Comparison of ENCODE assay signal across 35 cellular contexts in genomic region chr20:37445041-37445440, GRCh38.
A peak's percentile ranks its signal among the peaks of the same experiment; 100 is the strongest.
DNase-seq lines count a peak whose midpoint lies in the region; ATAC-seq and TF ChIP-seq lines count a peak whose summit lies in the region.
"Had no signal": no experiment of that assay in that cellular context is flagged by ENCODE, and none has a peak within 500 bp of the region (broad histone marks: within the 10 kb centered on the region; RNA-seq: fewer than 3 reads in every experiment).

No MANE protein-coding gene starts in this region.

- no peaks in the 10 kb centered on the region for H3K79me2 ChIP-seq in osteoblast (ENCODE audit: insufficient read depth, low read length)

- no peaks in the 10 kb centered on the region for H3K4me1 Mint-ChIP-seq in activated CD4-positive, alpha-beta memory T cell treated with anti-CD3 and anti-CD28 coated beads for 36 hours (ENCODE audit: low read depth)
- H3K4me1 Mint-ChIP-seq: B cell; CD14-positive monocyte; CD4-positive, alpha-beta memory T cell; CD8-positive, alpha-beta memory T cell had no signal

- CTCF ChIA-PET in activated CD4-positive, alpha-beta memory T cell treated with anti-CD3 and anti-CD28 coated beads for 36 hours (lab: Charles Lee), result no interaction called here

- H3K27me3 ChIP-seq in RWPE2 (ENCODE audit: insufficient read depth, poor library complexity, severe bottlenecking) (no peaks in the 10 kb centered on the region), upper lobe of right lung (no peaks in the 10 kb centered on the region), osteoblast (ENCODE audit: insufficient read depth, low read length) (peaks cover 5% of the 10 kb centered on the region)
- H3K27me3 ChIP-seq: BE2C; BLaER1; BLaER1 treated with 17β-estradiol and CSF1 and Interleukin-3, amounts not matched to agents 10 nM and 100 nM had no signal

- no peak for TF ChIP-seq CTCF in RWPE2 (IDR thresholded peaks at IDR 0.05; ENCODE audit: poor library complexity, severe bottlenecking)
- no peak for TF ChIP-seq CTCF in upper lobe of right lung (IDR thresholded peaks at IDR 0.05)
- TF ChIP-seq CTCF in osteoblast (IDR thresholded peaks at IDR 0.05; ENCODE audit: extremely low read depth, low read depth, low read length), result no peak
- no peak for TF ChIP-seq CTCF in GM13977 (IDR thresholded peaks at IDR 0.05; ENCODE audit: extremely low read depth, insufficient read depth, missing control alignments)

- no peak overlapping the region for H3K4me2 ChIP-seq in osteoblast (ENCODE audit: insufficient read depth, low read length)
- H3K4me2 ChIP-seq: A549; BLaER1; BLaER1 treated with 17β-estradiol and CSF1 and Interleukin-3, amounts not matched to agents 10 nM and 100 nM had no signal

- no peak overlapping the region for H3K4me3 Mint-ChIP-seq in activated CD4-positive, alpha-beta memory T cell treated with anti-CD3 and anti-CD28 coated beads for 36 hours
- H3K4me3 Mint-ChIP-seq: B cell; CD14-positive monocyte; CD4-positive, alpha-beta memory T cell; CD4-positive, alpha-beta T cell; CD4-positive, CD25-positive, alpha-beta regulatory T cell; CD8-positive, alpha-beta memory T cell; CD8-positive, alpha-beta T cell had no signal

- H3K36me3 Mint-ChIP-seq in activated CD4-positive, alpha-beta memory T cell treated with anti-CD3 and anti-CD28 coated beads for 36 hours, result no peaks in the 10 kb centered on the region
- H3K36me3 Mint-ChIP-seq: CD14-positive monocyte; CD4-positive, alpha-beta memory T cell; CD4-positive, CD25-positive, alpha-beta regulatory T cell; CD8-positive, alpha-beta T cell had no signal

- in situ Hi-C loops in GM13977 (cut with MboI; ENCODE audit: low pct_unique_long_range_greater_than_20kb, low sequenced_read_pairs, unreplicated experiment), result no loop called here

- no peak overlapping the region for H2AFZ ChIP-seq in osteoblast (ENCODE audit: low read length)

- H3K36me3 ChIP-seq in RWPE2 (ENCODE audit: low read depth) (no peaks in the 10 kb centered on the region), upper lobe of right lung (no peaks in the 10 kb centered on the region), osteoblast (ENCODE audit: insufficient read depth, low read length) (no peaks in the 10 kb centered on the region)
- H3K36me3 ChIP-seq: BE2C; BLaER1; BLaER1 treated with 17β-estradiol and CSF1 and Interleukin-3, amounts not matched to agents 10 nM and 100 nM had no signal

- H3K9me3 ChIP-seq in RWPE2 (ENCODE audit: severe bottlenecking) (no peaks in the 10 kb centered on the region), upper lobe of right lung (no peaks in the 10 kb centered on the region), osteoblast (ENCODE audit: low read depth, low read length) (no peaks in the 10 kb centered on the region)
- H3K9me3 ChIP-seq: A549; BE2C; BLaER1; BLaER1 treated with 17β-estradiol and CSF1 and Interleukin-3, amounts not matched to agents 10 nM and 100 nM; Caco-2 had no signal

- H3K9me3 Mint-ChIP-seq in activated CD4-positive, alpha-beta memory T cell treated with anti-CD3 and anti-CD28 coated beads for 36 hours, result no peaks in the 10 kb centered on the region
- H3K9me3 Mint-ChIP-seq: CD14-positive monocyte; CD4-positive, alpha-beta memory T cell; CD4-positive, alpha-beta T cell; CD8-positive, alpha-beta memory T cell; CD8-positive, alpha-beta T cell had no signal

- no peaks in the 10 kb centered on the region for H4K20me1 ChIP-seq in osteoblast (ENCODE audit: insufficient read depth, low read length)
- H4K20me1 ChIP-seq: BLaER1; BLaER1 treated with 17β-estradiol and CSF1 and Interleukin-3, amounts not matched to agents 10 nM and 100 nM had no signal

- H3K27ac Mint-ChIP-seq in activated CD4-positive, alpha-beta memory T cell treated with anti-CD3 and anti-CD28 coated beads for 36 hours, result no peak overlapping the region
- H3K27ac Mint-ChIP-seq: B cell; CD14-positive monocyte; CD4-positive, alpha-beta memory T cell; CD4-positive, alpha-beta T cell; CD4-positive, CD25-positive, alpha-beta regulatory T cell; CD8-positive, alpha-beta memory T cell; CD8-positive, alpha-beta T cell had no signal

- POLR2A ChIA-PET in activated CD4-positive, alpha-beta memory T cell treated with anti-CD3 and anti-CD28 coated beads for 36 hours (lab: Charles Lee), result no interaction called here

- H3K27me3 Mint-ChIP-seq in activated CD4-positive, alpha-beta memory T cell treated with anti-CD3 and anti-CD28 coated beads for 36 hours, result no peaks in the 10 kb centered on the region
- H3K27me3 Mint-ChIP-seq: CD4-positive, alpha-beta T cell; CD4-positive, CD25-positive, alpha-beta regulatory T cell had no signal

- H3K4me1 ChIP-seq in RWPE2 (ENCODE audit: insufficient read depth, poor library complexity, severe bottlenecking), result no peaks in the 10 kb centered on the region
- no peaks in the 10 kb centered on the region for H3K4me1 ChIP-seq in upper lobe of right lung
- no peaks in the 10 kb centered on the region for H3K4me1 ChIP-seq in osteoblast (ENCODE audit: insufficient read depth, low read length)
- H3K4me1 ChIP-seq: A549, BE2C, Caco-2 had no signal

- DNase-seq in RWPE2 (ENCODE audit: low spot score), result peak; percentile 70
- DNase-seq in islet precursor cell, result peak; percentile 26
- peak; percentile 82 for DNase-seq in mesenteric fat pad (ENCODE audit: low spot score)
- peak; percentile 34 for DNase-seq in upper lobe of right lung
- DNase-seq in osteoblast (ENCODE audit: insufficient read length, low spot score, missing footprints), result no peak
- DNase-seq in GM13977 (ENCODE audit: low spot score), result no peak
- DNase-seq in activated CD4-positive, alpha-beta memory T cell treated with anti-CD3 and anti-CD28 coated beads for 36 hours, result no peak
- DNase-seq: 8988T; ACHN; AML-193; BE2C; C1 segment of cervical spinal cord; Caco-2; Calu3; CD4-positive, alpha-beta memory T cell; CD4-positive, alpha-beta T cell; CD4-positive, CD25-positive, alpha-beta regulatory T cell; CD8-positive, alpha-beta memory T cell; CD8-positive, alpha-beta T cell; COR-L47; DMS 273 treated with DMSO at 0.1 percent for 48 hours; DMS153; DMS53; DMS79; DMS79 treated with DMSO at 0.1 percent for 48 hours; DND-41; EL had no signal

- H3K27ac ChIP-seq in RWPE2 (ENCODE audit: poor library complexity, severe bottlenecking) (no peak overlapping the region), upper lobe of right lung (no peak overlapping the region), osteoblast (ENCODE audit: low read depth, low read length) (no peak overlapping the region)
- H3K27ac ChIP-seq: 22Rv1; A549; BLaER1; BLaER1 treated with 17β-estradiol and CSF1 and Interleukin-3, amounts not matched to agents 10 nM and 100 nM; C4-2B had no signal

- intact Hi-C loops in upper lobe of right lung (cut with DNase I), result no loop called here
- intact Hi-C loops in activated CD4-positive, alpha-beta memory T cell treated with anti-CD3 and anti-CD28 coated beads for 36 hours (cut with micrococcal nuclease), result no loop called here

- H3K4me3 ChIP-seq in RWPE2 (ENCODE audit: severe bottlenecking) (no peak overlapping the region), upper lobe of right lung (no peak overlapping the region), osteoblast (ENCODE audit: insufficient read depth, low read length) (no peak overlapping the region)
- H3K4me3 ChIP-seq: A549; BLaER1; BLaER1 treated with 17β-estradiol and CSF1 and Interleukin-3, amounts not matched to agents 10 nM and 100 nM had no signal

- ATAC-seq in RWPE2 (ENCODE audit: low read depth) (no peak), upper lobe of right lung (no peak), GM21447 (IDR thresholded peaks at IDR 0.05; ENCODE audit: unreplicated experiment) (no peak)
- ATAC-seq: A549; CD8-positive, alpha-beta T cell had no signal

Comparison
In these comparisons a context has a peak if more than half of its experiments do, and no peak if none do; other contexts are left out.
1. DNase-seq: peak in RWPE2 (single experiment), islet precursor cell (single experiment), mesenteric fat pad (single experiment) and upper lobe of right lung (single experiment); none in osteoblast (single experiment), GM13977 (single experiment) and activated CD4-positive, alpha-beta memory T cell treated with anti-CD3 and anti-CD28 coated beads for 36 hours (single experiment).